In genomic region chr7:131249003-131249402, GRCh38 we compare ENCODE assay signal across 12 cellular contexts.
DNase-seq lines count a peak whose midpoint lies in the region; ATAC-seq and TF ChIP-seq lines count a peak whose summit lies in the region.
"Had no signal": no experiment of that assay in that cellular context is flagged by ENCODE, and none has a peak within 500 bp of the region (broad histone marks: within the 10 kb centered on the region; RNA-seq: fewer than 3 reads in every experiment).

No MANE protein-coding gene starts in this region.

- H3K79me2 ChIP-seq in Karpas-422 (ENCODE audit: low read length) = no peaks in the 10 kb centered on the region

- no peaks in the 10 kb centered on the region for H3K36me3 ChIP-seq in Karpas-422 (ENCODE audit: insufficient read depth, low read length)

- no peaks in the 10 kb centered on the region for H3K9me3 ChIP-seq in Karpas-422 (ENCODE audit: low read length)

- H3K4me3 ChIP-seq in Karpas-422 (ENCODE audit: low read length) = no peak overlapping the region
- H3K4me3 ChIP-seq: SK-N-MC had no signal

- DNase-seq in AG08396 (ENCODE audit: low spot score) = peak; percentile 90
- peak; percentile 10 for DNase-seq in NCI-H69 (lab: John Stamatoyannopoulos, UW)
- peak; percentile 46 for DNase-seq in mucosa of gallbladder (ENCODE audit: low spot score)
- DNase-seq in activated CD4-positive, CD25-positive, alpha-beta regulatory T cell (lab: John Stamatoyannopoulos, UW) = no peak
- no peak for DNase-seq in HEK293T (ENCODE audit: extremely low spot score)
- no peak for DNase-seq in Karpas-422
- DNase-seq: activated naive CD4-positive, alpha-beta T cell treated with anti-CD3 and anti-CD28 coated beads for 36 hours; COR-L47; stimulated activated CD4-positive, alpha-beta T cell treated with anti-CD3 and anti-CD28 coated beads, Interleukin-2, amount 100 ng/mL, for 48 hours had no signal

- H3K4me1 ChIP-seq in Karpas-422 (ENCODE audit: low read length) = no peaks in the 10 kb centered on the region

- POLR2A ChIA-PET in HEK293T (lab: Yijun Ruan, JAX) = no interaction called here

- H4K20me1 ChIP-seq in Karpas-422 (ENCODE audit: insufficient read depth, low read depth, low read length) = no peaks in the 10 kb centered on the region

- CTCF ChIA-PET in HEK293T (lab: Yijun Ruan, JAX) = no interaction called here

- no peaks in the 10 kb centered on the region for H3K27me3 ChIP-seq in Karpas-422 (ENCODE audit: low read length)

- H3K9ac ChIP-seq in Karpas-422 (ENCODE audit: low read length) = no peak overlapping the region

- peak; percentile 55 for ATAC-seq in esophagus mucosa
- no peak for ATAC-seq in GM19452 (IDR thresholded peaks at IDR 0.05; ENCODE audit: unreplicated experiment)

- no peak overlapping the region for H2AFZ ChIP-seq in Karpas-422 (ENCODE audit: low read length)

- H3K27ac ChIP-seq in Karpas-422 (ENCODE audit: low read length) = no peak overlapping the region
- H3K27ac ChIP-seq: SK-N-MC had no signal

- H3K9me2 ChIP-seq in Karpas-422 (replicated peaks; ENCODE audit: insufficient read depth, low read length) = no peaks in the 10 kb centered on the region

- H3K4me2 ChIP-seq in Karpas-422 (ENCODE audit: low read depth, low read length, poor library complexity, severe bottlenecking) = no peak overlapping the region

TF ChIP-seq in HEK293T, 16 proteins besides CTCF, POLR2A, EP300 and RAD21:
- TF ChIP-seq BHLHE40 (IDR thresholded peaks at IDR 0.05; ENCODE audit: borderline replicate concordance) (no peak), FOXM1 (IDR thresholded peaks at IDR 0.05; ENCODE audit: borderline replicate concordance) (no peak), FOXK2 (IDR thresholded peaks at IDR 0.05) (no peak), SP1 (IDR thresholded peaks at IDR 0.05) (no peak), L3MBTL2 (conservative IDR thresholded peaks at IDR 0.05) (no peak), LEF1 (IDR thresholded peaks at IDR 0.05; ENCODE audit: borderline replicate concordance) (no peak), ZNF384 (IDR thresholded peaks at IDR 0.05) (no peak)

Comparison
In these comparisons a context has a peak if more than half of its experiments do, and no peak if none do; other contexts are left out.
1. DNase-seq: peak in AG08396 (single experiment), NCI-H69 (single experiment) and mucosa of gallbladder (single experiment); none in activated CD4-positive, CD25-positive, alpha-beta regulatory T cell (0 of 4), HEK293T (single experiment) and Karpas-422 (single experiment).